Comparison of ENCODE assay signal across 10 cellular contexts in genomic region chr5:72510610-72511121, GRCh38. TPM values are rescaled to one million over a fixed set of nuclear protein-coding genes. Genes with fewer than 3 reads are reported as not detected.
A peak's percentile ranks its signal among the peaks of the same experiment; 100 is the strongest.
DNase-seq lines count a peak whose midpoint lies in the region; ATAC-seq and TF ChIP-seq lines count a peak whose summit lies in the region.
"Had no signal": no experiment of that assay in that cellular context is flagged by ENCODE, and none has a peak within 500 bp of the region (broad histone marks: within the 10 kb centered on the region; RNA-seq: fewer than 3 reads in every experiment).

No MANE protein-coding gene starts in this region.

- no peaks in the 10 kb centered on the region for H3K9me3 ChIP-seq in vagina

- peak; percentile 8 for DNase-seq in stimulated activated CD4-positive, alpha-beta T cell treated with anti-CD3 and anti-CD28 coated beads, Interleukin-1b, Interleukin-23, amount 100 ng/mL, for 48 hours
- no peak for DNase-seq in stimulated activated CD4-positive, alpha-beta T cell treated with anti-CD3 and anti-CD28 coated beads, Interleukin-4, amount 100 ng/mL, for 24 hours
- DNase-seq in chondrocyte (ENCODE audit: low spot score) (no peak), medulla oblongata (ENCODE audit: extremely low spot score) (peak; percentile 74), vagina (ENCODE audit: extremely low spot score in 2 of 2) (peak in 1 of 2 donors; percentile 86), KG1 (lab: John Stamatoyannopoulos, UW) (no peak), UCSD-AML1 (lab: John Stamatoyannopoulos, UW; ENCODE audit: unreplicated experiment) (no peak)
- DNase-seq: Kasumi-1 had no signal

- no peak for TF ChIP-seq POLR2A in vagina (IDR thresholded peaks at IDR 0.05)

- no peak overlapping the region for H3K4me3 Mint-ChIP-seq in chondrocyte (ENCODE audit: unreplicated experiment)
- H3K4me3 Mint-ChIP-seq: T-helper 1 cell treated with Interleukin-12 subunit alpha and Interleukin-12 subunit beta and Interleukin-4 antibody, amounts not matched to agents 30 μg/mL and 1 μg/mL, for 36 hours had no signal

- H3K27me3 Mint-ChIP-seq in chondrocyte (ENCODE audit: low read depth), result no peaks in the 10 kb centered on the region

- H3K27ac Mint-ChIP-seq in chondrocyte (ENCODE audit: unreplicated experiment), result peak overlapping the region; percentile 68
- H3K27ac Mint-ChIP-seq: T-helper 1 cell treated with Interleukin-12 subunit alpha and Interleukin-12 subunit beta and Interleukin-4 antibody, amounts not matched to agents 30 μg/mL and 1 μg/mL, for 36 hours had no signal

- no peaks in the 10 kb centered on the region for H3K9me3 Mint-ChIP-seq in chondrocyte (ENCODE audit: low read depth)
- H3K9me3 Mint-ChIP-seq: T-helper 1 cell treated with Interleukin-12 subunit alpha and Interleukin-12 subunit beta and Interleukin-4 antibody, amounts not matched to agents 30 μg/mL and 1 μg/mL, for 36 hours had no signal

- intact Hi-C loops in vagina (cut with DNase I), result loop anchor here (10.0 kb wide), 1 partner anchor 136 kb away; no protein-coding TSS in a partner anchor

- peak overlapping the region; percentile 0 for H3K27ac ChIP-seq in vagina

- no peak overlapping the region for H3K4me3 ChIP-seq in vagina

- H3K4me1 ChIP-seq in vagina, result peaks cover 16% of the 10 kb centered on the region

- no peaks in the 10 kb centered on the region for H3K27me3 ChIP-seq in vagina

- no peak for ATAC-seq in HG03439 (IDR thresholded peaks at IDR 0.05; ENCODE audit: unreplicated experiment)

- H3K4me1 Mint-ChIP-seq in chondrocyte (ENCODE audit: low read depth), result peaks cover 34% of the 10 kb centered on the region

- H3K36me3 ChIP-seq in vagina, result no peaks in the 10 kb centered on the region

- H3K36me3 Mint-ChIP-seq in chondrocyte (ENCODE audit: low read depth), result no peaks in the 10 kb centered on the region

- no peak for TF ChIP-seq CTCF in chondrocyte (IDR thresholded peaks at IDR 0.05)
- TF ChIP-seq CTCF in vagina (IDR thresholded peaks at IDR 0.05), result no peak

RNA-seq across cellular contexts. Expression of gene ZNF366, which starts 3.5 kb away (rescaled TPM):
- total RNA-seq in chondrocyte, result not detected in 3 replicates
- 3.2 TPM for total RNA-seq in vagina

Comparison
In these comparisons a context has a peak if more than half of its experiments do, and no peak if none do; other contexts are left out.
1. DNase-seq: peak in stimulated activated CD4-positive, alpha-beta T cell treated with anti-CD3 and anti-CD28 coated beads, Interleukin-1b, Interleukin-23, amount 100 ng/mL, for 48 hours (single experiment) and medulla oblongata (single experiment); none in stimulated activated CD4-positive, alpha-beta T cell treated with anti-CD3 and anti-CD28 coated beads, Interleukin-4, amount 100 ng/mL, for 24 hours (single experiment), chondrocyte (single experiment), KG1 (single experiment) and UCSD-AML1 (single experiment).